In the genomic region with DNA sequence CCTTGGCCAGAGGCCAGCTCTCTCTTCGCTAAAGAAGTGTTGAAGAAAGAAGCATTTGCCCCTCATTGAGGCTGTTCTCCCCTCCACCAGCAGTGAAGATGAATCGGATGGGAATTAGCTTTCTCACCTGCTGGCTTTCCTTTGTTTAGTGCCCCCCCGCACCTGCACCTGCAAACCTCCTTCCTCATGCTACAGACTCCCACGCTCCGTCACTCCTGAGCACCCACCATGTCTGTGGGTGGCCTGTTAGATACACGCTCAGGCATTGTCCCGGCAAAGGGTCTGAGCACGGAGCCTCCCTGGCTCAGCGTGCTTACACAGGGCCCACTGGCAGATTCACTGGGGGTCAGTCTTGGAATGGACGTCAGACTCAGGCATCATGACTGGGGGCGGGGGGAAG, we compare ENCODE assay signal across 28 cellular contexts.
"Had no signal": no experiment of that assay in that cellular context is flagged by ENCODE, and none has a peak within 500 bp of the region (broad histone marks: within the 10 kb centered on the region; RNA-seq: fewer than 3 reads in every experiment).

No MANE protein-coding gene starts in this region.

- H3K4me3 ChIP-seq: adrenal gland, ascending aorta, cardiac muscle cell, colonic mucosa, esophagus squamous epithelium, left lung, lung, spleen, tibial nerve had no signal

- DNase-seq: activated CD4-positive, alpha-beta memory T cell treated with anti-CD3 and anti-CD28 coated beads for 36 hours; activated CD4-positive, alpha-beta T cell treated with anti-CD3 and anti-CD28 coated beads, Interleukin-2, amount 10 ng/mL, durations not matched to agents 24 days and 14 days; activated CD4-positive, CD25-positive, alpha-beta regulatory T cell treated with anti-CD3 and anti-CD28 coated beads, Interleukin-2, amount 50 U/mL, for 72 hours; activated CD8-positive, alpha-beta memory T cell treated with anti-CD3 and anti-CD28 coated beads, Interleukin-2, amount 50 U/mL, for 4 hours; activated effector memory CD4-positive, alpha-beta T cell treated with anti-CD3 and anti-CD28 coated beads, Interleukin-2, amount 50 U/mL, for 16 hours; activated naive CD4-positive, alpha-beta T cell treated with anti-CD3 and anti-CD28 coated beads for 36 hours; activated naive CD8-positive, alpha-beta T cell treated with anti-CD3 and anti-CD28 coated beads for 36 hours; activated T-cell treated with anti-CD3 and anti-CD28 coated beads, Interleukin-2, amount 50 U/mL, for 1 hour; adrenal gland; cerebellar nuclear complex; colonic mucosa; effector CD8-positive, alpha-beta T cell; esophagus squamous epithelium; foreskin melanocyte; kidney glomerular epithelial cell; left lung; mesendoderm; natural killer cell; right cardiac atrium; spleen; stimulated activated naive CD4-positive, alpha-beta T cell; T1000 had no signal

- ATAC-seq: left lung, natural killer cell, right cardiac atrium had no signal

- H3K9me3 ChIP-seq: adrenal gland, ascending aorta, colonic mucosa, esophagus squamous epithelium, left lung, spleen had no signal

- H3K27me3 ChIP-seq: ascending aorta, colonic mucosa had no signal

- H3K36me3 ChIP-seq: adrenal gland, ascending aorta, cardiac muscle cell, colonic mucosa, esophagus squamous epithelium, tibial nerve had no signal

- FAIRE-seq: endometrium had no signal

- H3K4me1 ChIP-seq: adrenal gland, ascending aorta, colonic mucosa, esophagus squamous epithelium, left lung, tibial nerve had no signal

- H3K27ac ChIP-seq: adrenal gland, ascending aorta, cardiac muscle cell, colonic mucosa, epithelial cell of prostate, esophagus squamous epithelium, left lung, spleen, tibial nerve had no signal
